Comparison of ENCODE assay signal across 9 cellular contexts in genomic region chr9:96413312-96414221, GRCh38. TPM values are rescaled to one million over a fixed set of nuclear protein-coding genes. Genes with fewer than 3 reads are reported as not detected.
DNase-seq lines count a peak whose midpoint lies in the region; ATAC-seq and TF ChIP-seq lines count a peak whose summit lies in the region.
"Had no signal": no experiment of that assay in that cellular context is flagged by ENCODE, and none has a peak within 500 bp of the region (broad histone marks: within the 10 kb centered on the region; RNA-seq: fewer than 3 reads in every experiment).

No MANE protein-coding gene starts in this region.

- CTCF ChIA-PET in HEK293 (lab: Yijun Ruan, JAX) = interaction anchor here (0.6 to 0.7 kb wide), 2 partner anchors 9 to 1086 kb away, joined by 5 read pairs; no protein-coding TSS in a partner anchor

- TF ChIP-seq CTCF in HEK293 (tag by site-specific recombination; IDR thresholded peaks at IDR 0.05) (0 out of 2 replicates have a peak, but pooled peaks have one; percentile 18), GM20000 (IDR thresholded peaks at IDR 0.05; ENCODE audit: extremely low read depth, missing control alignments) (no peak)

- no peak overlapping the region for H3K4me3 ChIP-seq in HEK293 (ENCODE audit: low read depth, low read length)
- H3K4me3 ChIP-seq: cardiac muscle cell had no signal

- no peak overlapping the region for H3K27ac ChIP-seq in HEK293 (ENCODE audit: extremely low read depth, low read depth, low read length)
- H3K27ac ChIP-seq: cardiac muscle cell had no signal

- H3K4me1 ChIP-seq in HEK293 (ENCODE audit: control insufficient read depth, insufficient read depth, low read length) = no peaks in the 10 kb centered on the region

- ATAC-seq in GM21737 (IDR thresholded peaks at IDR 0.05; ENCODE audit: unreplicated experiment) = no peak
- no peak for ATAC-seq in left lobe of liver

- DNase-seq in GDM1 (lab: John Stamatoyannopoulos, UW) (peak; percentile 29), NOMO-1 treated with dmso at 0.1 percent for 144 hours (lab: John Stamatoyannopoulos, UW; ENCODE audit: unreplicated experiment) (peak; percentile 41), germinal center (ENCODE audit: low spot score) (peak; percentile 35), left lobe of liver (ENCODE audit: low spot score) (no peak), DMS79 treated with DMSO at 0.1 percent for 48 hours (lab: John Stamatoyannopoulos, UW) (no peak), GM20000 (ENCODE audit: low spot score) (no peak)

- POLR2A ChIA-PET in HEK293 (lab: Yijun Ruan, JAX) = interaction anchor here (1.0 kb wide), 1 partner anchor 205 kb away, joined by 8 read pairs; no protein-coding TSS in a partner anchor

- peaks cover 6 to 29% of the 10 kb centered on the region in 2 experiments for H3K36me3 ChIP-seq in HEK293 (ENCODE audit: control insufficient read depth in 2 of 2, insufficient read depth in 1 of 2, low read length in 2 of 2)
- H3K36me3 ChIP-seq: cardiac muscle cell had no signal

- no peaks in the 10 kb centered on the region for H3K9me3 ChIP-seq in HEK293 (ENCODE audit: control insufficient read depth, insufficient read depth, low read depth, low read length)

TF ChIP-seq in HEK293, 187 proteins besides CTCF, POLR2A, EP300 and RAD21:
- TF ChIP-seq ZNF510 (tag by site-specific recombination; IDR thresholded peaks at IDR 0.05; ENCODE audit: insufficient replicate concordance) (no peak), ZNF112 (tag by site-specific recombination; IDR thresholded peaks at IDR 0.05) (no peak), SP7 (tag by site-specific recombination; IDR thresholded peaks at IDR 0.05) (peak; percentile 49; the same call in 1 of the 2 replicates), ZNF776 (tag by site-specific recombination; IDR thresholded peaks at IDR 0.05; ENCODE audit: borderline replicate concordance) (no peak), FEZF1 (tag by site-specific recombination; IDR thresholded peaks at IDR 0.05) (peak; percentile 89), ZNF335 (tag by site-specific recombination; conservative IDR thresholded peaks at IDR 0.05) (no peak), ZNF19 (tag by site-specific recombination; IDR thresholded peaks at IDR 0.05; ENCODE audit: low read depth) (no peak), ZNF138 (tag by site-specific recombination; IDR thresholded peaks at IDR 0.05; ENCODE audit: borderline replicate concordance) (no peak), ELK4 (IDR thresholded peaks at IDR 0.05; ENCODE audit: borderline replicate concordance, low read depth, low read length) (no peak)

RNA-seq across cellular contexts. Expression of gene ZNF367, which starts 4.6 kb away (rescaled TPM):
- total RNA-seq in left lobe of liver = 1.0 TPM

RNA-seq across cellular contexts. Expression of gene SLC35D2, which starts 30.1 kb away (rescaled TPM):
- total RNA-seq in left lobe of liver = 33.2 TPM

RNA-seq across cellular contexts. Expression of gene HABP4, which starts 36.4 kb away (rescaled TPM):
- total RNA-seq in left lobe of liver = 2.4 TPM

Comparison
In these comparisons a context has a peak if more than half of its experiments do, and no peak if none do; other contexts are left out.
1. DNase-seq: peak in GDM1 (single experiment), NOMO-1 treated with dmso at 0.1 percent for 144 hours (single experiment) and germinal center (single experiment); none in left lobe of liver (single experiment), DMS79 treated with DMSO at 0.1 percent for 48 hours (single experiment) and GM20000 (single experiment).